In the genomic region with DNA sequence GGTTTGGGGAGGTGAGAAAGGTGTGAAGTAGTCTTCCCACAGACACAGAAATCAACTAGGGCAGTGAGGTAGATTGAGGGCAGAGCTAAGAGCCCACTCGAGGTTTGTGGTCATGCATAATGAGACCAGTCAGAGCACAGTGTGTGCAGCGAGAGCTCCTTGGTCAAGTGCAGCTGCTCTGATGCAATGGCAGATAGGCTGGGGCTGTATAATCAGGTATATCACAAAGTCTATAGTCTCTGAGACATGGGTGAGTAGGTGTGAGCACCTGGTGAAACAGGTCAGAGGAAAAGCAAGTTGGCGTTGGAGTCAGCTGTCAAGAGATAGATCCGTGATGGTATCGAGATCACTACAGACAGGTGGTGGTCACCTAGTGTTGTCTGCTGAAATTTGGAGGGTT, we compare ENCODE assay signal across 17 cellular contexts. TPM values are rescaled to one million over a fixed set of nuclear protein-coding genes. Genes with fewer than 3 reads are reported as not detected.
A peak's percentile ranks its signal among the peaks of the same experiment; 100 is the strongest.
DNase-seq lines count a peak whose midpoint lies in the region; ATAC-seq and TF ChIP-seq lines count a peak whose summit lies in the region.
"Had no signal": no experiment of that assay in that cellular context is flagged by ENCODE, and none has a peak within 500 bp of the region (broad histone marks: within the 10 kb centered on the region; RNA-seq: fewer than 3 reads in every experiment).

No MANE protein-coding gene starts in this region.

- no peak overlapping the region for H3K4me3 ChIP-seq in vagina
- H3K4me3 ChIP-seq: BLaER1, GM23248 had no signal

- no peak overlapping the region for H3K27ac ChIP-seq in vagina
- H3K27ac ChIP-seq: 22Rv1, BLaER1, C4-2B, GM23248 had no signal

- no peaks in the 10 kb centered on the region for H3K4me1 Mint-ChIP-seq in activated naive CD8-positive, alpha-beta T cell treated with anti-CD3 and anti-CD28 coated beads, Interleukin-2, amount 50 U/mL, for 24 hours
- no peaks in the 10 kb centered on the region for H3K4me1 Mint-ChIP-seq in activated naive CD8-positive, alpha-beta T cell treated with anti-CD3 and anti-CD28 coated beads for 36 hours
- H3K4me1 Mint-ChIP-seq in glutamatergic neuron (ENCODE audit: low read depth, unreplicated experiment): peaks cover 6% of the 10 kb centered on the region
- H3K4me1 Mint-ChIP-seq: B cell; CD4-positive, CD25-positive, alpha-beta regulatory T cell had no signal

- intact Hi-C loops in vagina (cut with DNase I): no loop called here

- H3K36me3 ChIP-seq in vagina: no peaks in the 10 kb centered on the region
- H3K36me3 ChIP-seq: BLaER1 had no signal

- H3K9me3 Mint-ChIP-seq in activated naive CD8-positive, alpha-beta T cell treated with anti-CD3 and anti-CD28 coated beads, Interleukin-2, amount 50 U/mL, for 24 hours: no peaks in the 10 kb centered on the region
- H3K9me3 Mint-ChIP-seq in activated naive CD8-positive, alpha-beta T cell treated with anti-CD3 and anti-CD28 coated beads for 36 hours: no peaks in the 10 kb centered on the region
- peaks cover 3% of the 10 kb centered on the region for H3K9me3 Mint-ChIP-seq in glutamatergic neuron (ENCODE audit: unreplicated experiment)
- H3K9me3 Mint-ChIP-seq: CD8-positive, alpha-beta T cell had no signal

- no peaks in the 10 kb centered on the region for H3K27me3 ChIP-seq in vagina
- H3K27me3 ChIP-seq: BLaER1 had no signal

- ATAC-seq in activated naive CD8-positive, alpha-beta T cell treated with anti-CD3 and anti-CD28 coated beads, Interleukin-2, amount 50 U/mL, for 24 hours: peak; percentile 49
- ATAC-seq: CD8-positive, alpha-beta T cell had no signal

- no peak for TF ChIP-seq POLR2A in vagina (IDR thresholded peaks at IDR 0.05)

- no peaks in the 10 kb centered on the region for H3K9me3 ChIP-seq in vagina
- H3K9me3 ChIP-seq: BLaER1 had no signal

- no peaks in the 10 kb centered on the region for H3K4me1 ChIP-seq in vagina
- H3K4me1 ChIP-seq: BLaER1 had no signal

- peaks cover 2% of the 10 kb centered on the region for H3K27me3 Mint-ChIP-seq in activated naive CD8-positive, alpha-beta T cell treated with anti-CD3 and anti-CD28 coated beads, Interleukin-2, amount 50 U/mL, for 24 hours
- peaks cover 17% of the 10 kb centered on the region for H3K27me3 Mint-ChIP-seq in activated naive CD8-positive, alpha-beta T cell treated with anti-CD3 and anti-CD28 coated beads for 36 hours
- peaks cover 3% of the 10 kb centered on the region for H3K27me3 Mint-ChIP-seq in glutamatergic neuron (ENCODE audit: unreplicated experiment)
- H3K27me3 Mint-ChIP-seq: B cell; CD4-positive, CD25-positive, alpha-beta regulatory T cell had no signal

- peak overlapping the region; percentile 13 for H3K27ac Mint-ChIP-seq in activated naive CD8-positive, alpha-beta T cell treated with anti-CD3 and anti-CD28 coated beads, Interleukin-2, amount 50 U/mL, for 24 hours
- no peak overlapping the region for H3K27ac Mint-ChIP-seq in activated naive CD8-positive, alpha-beta T cell treated with anti-CD3 and anti-CD28 coated beads for 36 hours
- H3K27ac Mint-ChIP-seq in glutamatergic neuron (ENCODE audit: unreplicated experiment): no peak overlapping the region
- H3K27ac Mint-ChIP-seq: B cell; CD8-positive, alpha-beta T cell had no signal

- TF ChIP-seq CTCF in vagina (IDR thresholded peaks at IDR 0.05) (no peak), glutamatergic neuron (IDR thresholded peaks at IDR 0.05; ENCODE audit: partially characterized antibody, unreplicated experiment) (no peak)

- H3K36me3 Mint-ChIP-seq in activated naive CD8-positive, alpha-beta T cell treated with anti-CD3 and anti-CD28 coated beads, Interleukin-2, amount 50 U/mL, for 24 hours (ENCODE audit: low read depth): no peaks in the 10 kb centered on the region
- no peaks in the 10 kb centered on the region for H3K36me3 Mint-ChIP-seq in activated naive CD8-positive, alpha-beta T cell treated with anti-CD3 and anti-CD28 coated beads for 36 hours
- H3K36me3 Mint-ChIP-seq in glutamatergic neuron (ENCODE audit: unreplicated experiment): no peaks in the 10 kb centered on the region
- H3K36me3 Mint-ChIP-seq: CD4-positive, CD25-positive, alpha-beta regulatory T cell; CD8-positive, alpha-beta T cell had no signal

- no peak overlapping the region for H3K4me3 Mint-ChIP-seq in activated naive CD8-positive, alpha-beta T cell treated with anti-CD3 and anti-CD28 coated beads, Interleukin-2, amount 50 U/mL, for 24 hours
- H3K4me3 Mint-ChIP-seq in activated naive CD8-positive, alpha-beta T cell treated with anti-CD3 and anti-CD28 coated beads for 36 hours: no peak overlapping the region
- H3K4me3 Mint-ChIP-seq in glutamatergic neuron (ENCODE audit: unreplicated experiment): no peak overlapping the region
- H3K4me3 Mint-ChIP-seq: B cell; CD4-positive, CD25-positive, alpha-beta regulatory T cell; CD8-positive, alpha-beta T cell had no signal

- peak; percentile 21 for DNase-seq in DMS79 (lab: John Stamatoyannopoulos, UW)
- no peak for DNase-seq in DMS79 treated with DMSO at 0.1 percent for 48 hours (lab: John Stamatoyannopoulos, UW)
- DNase-seq in activated naive CD8-positive, alpha-beta T cell treated with anti-CD3 and anti-CD28 coated beads, Interleukin-2, amount 50 U/mL, for 24 hours: no peak
- no peak for DNase-seq in activated naive CD8-positive, alpha-beta T cell treated with anti-CD3 and anti-CD28 coated beads for 36 hours
- peak; percentile 37 to 60 for DNase-seq in vagina (ENCODE audit: extremely low spot score in 2 of 2)
- DNase-seq in glutamatergic neuron: no peak
- DNase-seq: CD4-positive, CD25-positive, alpha-beta regulatory T cell; CD8-positive, alpha-beta T cell; DMS 273 treated with DMSO at 0.1 percent for 48 hours; DND-41; GM23248; H7; HCEC 1CT had no signal

RNA-seq across cellular contexts. Expression of gene DSCAM, which starts 17.6 kb away (rescaled TPM):
- not detected for total RNA-seq in activated naive CD8-positive, alpha-beta T cell treated with anti-CD3 and anti-CD28 coated beads for 36 hours
- total RNA-seq in vagina: not detected
- total RNA-seq in glutamatergic neuron (ENCODE audit: unreplicated experiment): 4.4 TPM
- total RNA-seq: B cell; CD4-positive, CD25-positive, alpha-beta regulatory T cell; CD8-positive, alpha-beta T cell; GM23248 had no signal

Comparison
In these comparisons a context has a peak if more than half of its experiments do, and no peak if none do; other contexts are left out.
1. DNase-seq: peak in DMS79 (single experiment) and vagina (2 of 2); none in DMS79 treated with DMSO at 0.1 percent for 48 hours (single experiment), activated naive CD8-positive, alpha-beta T cell treated with anti-CD3 and anti-CD28 coated beads, Interleukin-2, amount 50 U/mL, for 24 hours (single experiment), activated naive CD8-positive, alpha-beta T cell treated with anti-CD3 and anti-CD28 coated beads for 36 hours (single experiment) and glutamatergic neuron (single experiment).